7 cellular contexts compared by ENCODE assay signal in genomic region chr1:147050654-147051053, GRCh38.
"Had no signal": no experiment of that assay in that cellular context is flagged by ENCODE, and none has a peak within 500 bp of the region (broad histone marks: within the 10 kb centered on the region; RNA-seq: fewer than 3 reads in every experiment).

No MANE protein-coding gene starts in this region.

- DNase-seq: GM23248, GOT3, H9, HCEC 1CT, IMR-90, KG1 had no signal

- H3K4me3 Mint-ChIP-seq: H9 had no signal

- ATAC-seq: K562 had no signal

- H3K9me3 Mint-ChIP-seq: H9 had no signal
